ENCODE assay signal across 8 cellular contexts in genomic region chr20:59042796-59043621, GRCh38. TPM values are rescaled to one million over a fixed set of nuclear protein-coding genes. Genes with fewer than 3 reads are reported as not detected.
DNase-seq lines count a peak whose midpoint lies in the region; ATAC-seq and TF ChIP-seq lines count a peak whose summit lies in the region.

No MANE protein-coding gene starts in this region.

- ATAC-seq in GM19023 (IDR thresholded peaks at IDR 0.05; ENCODE audit: unreplicated experiment) (peak; percentile 90), HG03175 (IDR thresholded peaks at IDR 0.05; ENCODE audit: unreplicated experiment) (peak; percentile 93)
- ATAC-seq in central memory CD8-positive, alpha-beta T cell (replicated peaks; ENCODE audit: extremely low read depth, poor library complexity, severe bottlenecking), result peak; percentile 86

- peaks cover 25% of the 10 kb centered on the region for H3K36me3 Mint-ChIP-seq in central memory CD8-positive, alpha-beta T cell (ENCODE audit: insufficient read depth)

- peaks cover 41% of the 10 kb centered on the region for H3K4me1 Mint-ChIP-seq in central memory CD8-positive, alpha-beta T cell

- no peaks in the 10 kb centered on the region for H3K27me3 ChIP-seq in kidney epithelial cell (ENCODE audit: control insufficient read depth, insufficient read depth, low read length)

- TF ChIP-seq CTCF in AG09309 (IDR thresholded peaks at IDR 0.05; ENCODE audit: control insufficient read depth, insufficient read depth, low read depth, low read length, missing control alignments) (no peak), kidney epithelial cell (IDR thresholded peaks at IDR 0.05; ENCODE audit: insufficient read depth, low read length, poor library complexity, severe bottlenecking) (no peak)

- DNase-seq in AG09309 (ENCODE audit: low read depth), result no peak
- peak; percentile 97 for DNase-seq in NCI-H345 (lab: John Stamatoyannopoulos, UW)
- DNase-seq in activated CD4-positive, CD25-positive, alpha-beta regulatory T cell treated with anti-CD3 and anti-CD28 coated beads, Interleukin-2, amount 50 U/mL, for 16 hours (ENCODE audit: low read depth, low spot score), result peak; percentile 89
- peak; percentile 89 to 92 for DNase-seq in central memory CD8-positive, alpha-beta T cell (ENCODE audit: low spot score in 2 of 2)
- peak; percentile 52 for DNase-seq in kidney epithelial cell (ENCODE audit: low read depth)
- DNase-seq in stimulated activated CD4-positive, alpha-beta T cell treated with anti-CD3 and anti-CD28 coated beads, Interleukin-15, amount 100 ng/mL, for 1 hour (ENCODE audit: low read depth in 1 of 2, low spot score in 1 of 2), result peak; percentile 92 to 94

- no peaks in the 10 kb centered on the region for H3K9me3 Mint-ChIP-seq in central memory CD8-positive, alpha-beta T cell

- H3K4me3 Mint-ChIP-seq in central memory CD8-positive, alpha-beta T cell, result peak overlapping the region; percentile 76

- peak overlapping the region; percentile 90 for H3K27ac Mint-ChIP-seq in central memory CD8-positive, alpha-beta T cell (ENCODE audit: low read depth)

- H3K27me3 Mint-ChIP-seq in central memory CD8-positive, alpha-beta T cell, result no peaks in the 10 kb centered on the region

- H3K4me3 ChIP-seq in AG09309 (ENCODE audit: control insufficient read depth, low read depth, low read length) (peak overlapping the region; percentile 90), kidney epithelial cell (ENCODE audit: low read depth, low read length) (peak overlapping the region; percentile 77)

- H3K36me3 ChIP-seq in kidney epithelial cell (ENCODE audit: control insufficient read depth, insufficient read depth, low read length), result no peaks in the 10 kb centered on the region

RNA-seq across cellular contexts. Expression of gene PRELID3B, which starts 0.4 kb away (rescaled TPM):
- 61.5 and 79.3 TPM in 2 replicates for total RNA-seq in kidney epithelial cell

RNA-seq across cellular contexts. Expression of gene ATP5F1E, which starts 10.9 kb away (rescaled TPM):
- total RNA-seq in kidney epithelial cell, result 26.9 and 33.8 TPM in 2 replicates

RNA-seq across cellular contexts. Expression of gene TUBB1, which starts 23.8 kb away (rescaled TPM):
- total RNA-seq in kidney epithelial cell, result not detected in 2 replicates

RNA-seq across cellular contexts. Expression of gene CTSZ, which starts 36.0 kb away (rescaled TPM):
- 109 and 121 TPM in 2 replicates for total RNA-seq in kidney epithelial cell
